ENCODE assay signal across 1 cellular context in the genomic region with DNA sequence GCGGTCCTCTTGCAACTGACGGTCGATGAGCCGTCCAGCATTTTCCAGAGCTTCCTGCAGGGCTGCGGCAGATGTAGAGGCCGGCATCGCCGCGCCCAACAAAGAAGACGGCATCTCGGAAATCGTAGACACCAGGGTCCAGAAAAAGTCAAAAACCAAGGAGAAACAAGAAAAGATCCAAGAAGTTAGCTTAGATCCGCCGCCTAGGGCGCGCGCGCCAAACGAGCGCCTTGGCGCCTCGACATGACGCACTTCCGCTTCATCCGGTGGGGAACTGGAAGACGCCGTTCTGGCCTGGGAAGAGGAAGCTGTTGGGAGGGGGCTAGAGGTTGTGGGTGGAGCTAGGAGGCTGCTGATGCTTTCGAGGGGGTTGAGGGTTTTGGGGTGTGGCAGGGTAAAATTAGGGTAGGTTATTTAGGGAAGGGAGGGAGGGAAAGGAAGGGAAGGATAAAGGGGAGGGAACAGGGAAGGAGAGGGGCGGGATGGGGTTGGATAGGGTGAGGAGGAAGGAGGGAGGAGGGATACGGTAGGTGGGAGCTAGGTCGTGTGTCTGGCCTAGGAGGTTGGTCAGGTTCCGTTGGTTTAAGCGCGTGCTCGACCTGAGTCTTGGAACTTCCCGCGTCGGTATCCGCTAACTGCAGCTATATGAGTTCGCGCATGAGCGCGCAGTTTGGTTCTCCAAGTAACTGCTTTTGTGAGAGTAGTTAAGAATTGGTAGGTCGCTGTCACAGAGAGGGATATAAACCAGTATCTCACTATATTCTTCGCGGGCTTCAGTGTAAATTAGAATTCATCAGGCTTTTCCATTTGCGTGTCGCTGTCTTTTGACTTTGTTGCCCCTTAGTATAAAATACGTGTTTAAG.
A peak's percentile ranks its signal among the peaks of the same experiment; 100 is the strongest.
TF ChIP-seq lines count a peak whose summit lies in the region.

A gene (minus strand): TSS at position 243 of the 863 bp plus-strand sequence. CDS start 129 bp downstream, at position 114.

TF ChIP-seq in HEK293, 187 proteins besides CTCF, POLR2A, EP300 and RAD21 (continued from another document and continues in another):
- TF ChIP-seq KLF8 (tag by site-specific recombination; IDR thresholded peaks at IDR 0.05) (peak; percentile 100), TRIM28 (IDR thresholded peaks at IDR 0.05; ENCODE audit: borderline replicate concordance, low read length) (peak; percentile 93), GFI1B (tag by site-specific recombination; IDR thresholded peaks at IDR 0.05) (no peak), PRDM1 (tag by site-specific recombination; IDR thresholded peaks at IDR 0.05) (0 out of 2 replicates have a peak, but pooled peaks have one; percentile 15), ZNF423 (tag by site-specific recombination; IDR thresholded peaks at IDR 0.05) (no peak), ZNF274 (IDR thresholded peaks at IDR 0.05; ENCODE audit: low read length) (no peak), ZNF274 (tag by site-specific recombination; IDR thresholded peaks at IDR 0.05; ENCODE audit: borderline replicate concordance) (no peak), ZNF146 (tag by site-specific recombination; IDR thresholded peaks at IDR 0.05) (peak; percentile 69), ZNF776 (tag by site-specific recombination; IDR thresholded peaks at IDR 0.05; ENCODE audit: borderline replicate concordance) (peak; percentile 100), ZSCAN30 (tag by site-specific recombination; IDR thresholded peaks at IDR 0.05) (peak; percentile 29; the same call in 1 of the 2 replicates), WT1 (tag by site-specific recombination; IDR thresholded peaks at IDR 0.05) (peak; percentile 95), ZEB2 (tag by site-specific recombination; IDR thresholded peaks at IDR 0.05) (peak; percentile 98), ZNF16 (tag by site-specific recombination; IDR thresholded peaks at IDR 0.05; ENCODE audit: low read depth) (peak; percentile 94), ZBTB8A (tag by site-specific recombination; IDR thresholded peaks at IDR 0.05) (peak; percentile 76; the same call in 1 of the 2 replicates), ZSCAN16 (tag by site-specific recombination; IDR thresholded peaks at IDR 0.05) (0 out of 2 replicates have a peak, but pooled peaks have one; percentile 48), SCRT2 (tag by site-specific recombination; IDR thresholded peaks at IDR 0.05) (no peak), ZNF610 (tag by site-specific recombination; IDR thresholded peaks at IDR 0.05; ENCODE audit: borderline replicate concordance) (peak; percentile 65), KLF16 (tag by site-specific recombination; IDR thresholded peaks at IDR 0.05) (peak; percentile 94), OVOL3 (tag by site-specific recombination; IDR thresholded peaks at IDR 0.05) (peak; percentile 89), SP2 (tag by site-specific recombination; IDR thresholded peaks at IDR 0.05) (peak; percentile 100), ZFP69B (tag by site-specific recombination; IDR thresholded peaks at IDR 0.05) (peak; percentile 81)
- TF ChIP-seq, protein P1, sequence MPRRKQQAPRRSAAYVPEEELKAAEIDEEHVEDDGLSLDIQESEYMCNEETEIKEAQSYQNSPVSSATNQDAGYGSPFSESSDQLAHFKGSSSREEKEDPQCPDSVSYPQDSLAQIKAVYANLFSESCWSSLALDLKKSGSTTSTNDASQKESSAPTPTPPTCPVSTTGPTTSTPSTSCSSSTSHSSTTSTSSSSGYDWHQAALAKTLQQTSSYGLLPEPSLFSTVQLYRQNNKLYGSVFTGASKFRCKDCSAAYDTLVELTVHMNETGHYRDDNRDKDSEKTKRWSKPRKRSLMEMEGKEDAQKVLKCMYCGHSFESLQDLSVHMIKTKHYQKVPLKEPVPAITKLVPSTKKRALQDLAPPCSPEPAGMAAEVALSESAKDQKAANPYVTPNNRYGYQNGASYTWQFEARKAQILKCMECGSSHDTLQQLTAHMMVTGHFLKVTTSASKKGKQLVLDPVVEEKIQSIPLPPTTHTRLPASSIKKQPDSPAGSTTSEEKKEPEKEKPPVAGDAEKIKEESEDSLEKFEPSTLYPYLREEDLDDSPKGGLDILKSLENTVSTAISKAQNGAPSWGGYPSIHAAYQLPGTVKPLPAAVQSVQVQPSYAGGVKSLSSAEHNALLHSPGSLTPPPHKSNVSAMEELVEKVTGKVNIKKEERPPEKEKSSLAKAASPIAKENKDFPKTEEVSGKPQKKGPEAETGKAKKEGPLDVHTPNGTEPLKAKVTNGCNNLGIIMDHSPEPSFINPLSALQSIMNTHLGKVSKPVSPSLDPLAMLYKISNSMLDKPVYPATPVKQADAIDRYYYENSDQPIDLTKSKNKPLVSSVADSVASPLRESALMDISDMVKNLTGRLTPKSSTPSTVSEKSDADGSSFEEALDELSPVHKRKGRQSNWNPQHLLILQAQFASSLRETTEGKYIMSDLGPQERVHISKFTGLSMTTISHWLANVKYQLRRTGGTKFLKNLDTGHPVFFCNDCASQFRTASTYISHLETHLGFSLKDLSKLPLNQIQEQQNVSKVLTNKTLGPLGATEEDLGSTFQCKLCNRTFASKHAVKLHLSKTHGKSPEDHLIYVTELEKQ (tag by site-specific recombination; IDR thresholded peaks at IDR 0.05; ENCODE audit: borderline replicate concordance) = 0 out of 2 replicates have a peak, but pooled peaks have one; percentile 24
- TF ChIP-seq, protein P2, sequence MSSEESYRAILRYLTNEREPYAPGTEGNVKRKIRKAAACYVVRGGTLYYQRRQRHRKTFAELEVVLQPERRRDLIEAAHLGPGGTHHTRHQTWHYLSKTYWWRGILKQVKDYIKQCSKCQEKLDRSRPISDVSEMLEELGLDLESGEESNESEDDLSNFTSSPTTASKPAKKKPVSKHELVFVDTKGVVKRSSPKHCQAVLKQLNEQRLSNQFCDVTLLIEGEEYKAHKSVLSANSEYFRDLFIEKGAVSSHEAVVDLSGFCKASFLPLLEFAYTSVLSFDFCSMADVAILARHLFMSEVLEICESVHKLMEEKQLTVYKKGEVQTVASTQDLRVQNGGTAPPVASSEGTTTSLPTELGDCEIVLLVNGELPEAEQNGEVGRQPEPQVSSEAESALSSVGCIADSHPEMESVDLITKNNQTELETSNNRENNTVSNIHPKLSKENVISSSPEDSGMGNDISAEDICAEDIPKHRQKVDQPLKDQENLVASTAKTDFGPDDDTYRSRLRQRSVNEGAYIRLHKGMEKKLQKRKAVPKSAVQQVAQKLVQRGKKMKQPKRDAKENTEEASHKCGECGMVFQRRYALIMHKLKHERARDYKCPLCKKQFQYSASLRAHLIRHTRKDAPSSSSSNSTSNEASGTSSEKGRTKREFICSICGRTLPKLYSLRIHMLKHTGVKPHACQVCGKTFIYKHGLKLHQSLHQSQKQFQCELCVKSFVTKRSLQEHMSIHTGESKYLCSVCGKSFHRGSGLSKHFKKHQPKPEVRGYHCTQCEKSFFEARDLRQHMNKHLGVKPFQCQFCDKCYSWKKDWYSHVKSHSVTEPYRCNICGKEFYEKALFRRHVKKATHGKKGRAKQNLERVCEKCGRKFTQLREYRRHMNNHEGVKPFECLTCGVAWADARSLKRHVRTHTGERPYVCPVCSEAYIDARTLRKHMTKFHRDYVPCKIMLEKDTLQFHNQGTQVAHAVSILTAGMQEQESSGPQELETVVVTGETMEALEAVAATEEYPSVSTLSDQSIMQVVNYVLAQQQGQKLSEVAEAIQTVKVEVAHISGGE (tag by site-specific recombination; conservative IDR thresholded peaks at IDR 0.05; ENCODE audit: low read depth) = peak; percentile 97
- TF ChIP-seq, protein P3, sequence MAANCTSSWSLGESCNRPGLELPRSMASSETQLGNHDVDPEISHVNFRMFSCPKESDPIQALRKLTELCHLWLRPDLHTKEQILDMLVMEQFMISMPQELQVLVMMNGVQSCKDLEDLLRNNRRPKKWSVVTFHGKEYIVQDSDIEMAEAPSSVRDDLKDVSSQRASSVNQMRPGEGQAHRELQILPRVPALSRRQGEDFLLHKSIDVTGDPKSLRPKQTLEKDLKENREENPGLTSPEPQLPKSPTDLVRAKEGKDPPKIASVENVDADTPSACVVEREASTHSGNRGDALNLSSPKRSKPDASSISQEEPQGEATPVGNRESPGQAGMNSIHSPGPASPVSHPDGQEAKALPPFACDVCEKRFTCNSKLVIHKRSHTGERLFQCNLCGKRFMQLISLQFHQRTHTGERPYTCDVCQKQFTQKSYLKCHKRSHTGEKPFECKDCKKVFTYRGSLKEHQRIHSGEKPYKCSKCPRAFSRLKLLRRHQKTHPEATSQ (tag by site-specific recombination; IDR thresholded peaks at IDR 0.05) = peak; percentile 87; the same call in 1 of the 2 replicates
- TF ChIP-seq, protein P4, sequence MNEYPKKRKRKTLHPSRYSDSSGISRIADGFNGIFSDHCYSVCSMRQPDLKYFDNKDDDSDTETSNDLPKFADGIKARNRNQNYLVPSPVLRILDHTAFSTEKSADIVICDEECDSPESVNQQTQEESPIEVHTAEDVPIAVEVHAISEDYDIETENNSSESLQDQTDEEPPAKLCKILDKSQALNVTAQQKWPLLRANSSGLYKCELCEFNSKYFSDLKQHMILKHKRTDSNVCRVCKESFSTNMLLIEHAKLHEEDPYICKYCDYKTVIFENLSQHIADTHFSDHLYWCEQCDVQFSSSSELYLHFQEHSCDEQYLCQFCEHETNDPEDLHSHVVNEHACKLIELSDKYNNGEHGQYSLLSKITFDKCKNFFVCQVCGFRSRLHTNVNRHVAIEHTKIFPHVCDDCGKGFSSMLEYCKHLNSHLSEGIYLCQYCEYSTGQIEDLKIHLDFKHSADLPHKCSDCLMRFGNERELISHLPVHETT (tag by site-specific recombination; IDR thresholded peaks at IDR 0.05) = peak; percentile 97
- TF ChIP-seq, protein P5, sequence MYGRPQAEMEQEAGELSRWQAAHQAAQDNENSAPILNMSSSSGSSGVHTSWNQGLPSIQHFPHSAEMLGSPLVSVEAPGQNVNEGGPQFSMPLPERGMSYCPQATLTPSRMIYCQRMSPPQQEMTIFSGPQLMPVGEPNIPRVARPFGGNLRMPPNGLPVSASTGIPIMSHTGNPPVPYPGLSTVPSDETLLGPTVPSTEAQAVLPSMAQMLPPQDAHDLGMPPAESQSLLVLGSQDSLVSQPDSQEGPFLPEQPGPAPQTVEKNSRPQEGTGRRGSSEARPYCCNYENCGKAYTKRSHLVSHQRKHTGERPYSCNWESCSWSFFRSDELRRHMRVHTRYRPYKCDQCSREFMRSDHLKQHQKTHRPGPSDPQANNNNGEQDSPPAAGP (tag by site-specific recombination; IDR thresholded peaks at IDR 0.05) = peak; percentile 34; the same call in 1 of the 2 replicates
- TF ChIP-seq, protein P6, sequence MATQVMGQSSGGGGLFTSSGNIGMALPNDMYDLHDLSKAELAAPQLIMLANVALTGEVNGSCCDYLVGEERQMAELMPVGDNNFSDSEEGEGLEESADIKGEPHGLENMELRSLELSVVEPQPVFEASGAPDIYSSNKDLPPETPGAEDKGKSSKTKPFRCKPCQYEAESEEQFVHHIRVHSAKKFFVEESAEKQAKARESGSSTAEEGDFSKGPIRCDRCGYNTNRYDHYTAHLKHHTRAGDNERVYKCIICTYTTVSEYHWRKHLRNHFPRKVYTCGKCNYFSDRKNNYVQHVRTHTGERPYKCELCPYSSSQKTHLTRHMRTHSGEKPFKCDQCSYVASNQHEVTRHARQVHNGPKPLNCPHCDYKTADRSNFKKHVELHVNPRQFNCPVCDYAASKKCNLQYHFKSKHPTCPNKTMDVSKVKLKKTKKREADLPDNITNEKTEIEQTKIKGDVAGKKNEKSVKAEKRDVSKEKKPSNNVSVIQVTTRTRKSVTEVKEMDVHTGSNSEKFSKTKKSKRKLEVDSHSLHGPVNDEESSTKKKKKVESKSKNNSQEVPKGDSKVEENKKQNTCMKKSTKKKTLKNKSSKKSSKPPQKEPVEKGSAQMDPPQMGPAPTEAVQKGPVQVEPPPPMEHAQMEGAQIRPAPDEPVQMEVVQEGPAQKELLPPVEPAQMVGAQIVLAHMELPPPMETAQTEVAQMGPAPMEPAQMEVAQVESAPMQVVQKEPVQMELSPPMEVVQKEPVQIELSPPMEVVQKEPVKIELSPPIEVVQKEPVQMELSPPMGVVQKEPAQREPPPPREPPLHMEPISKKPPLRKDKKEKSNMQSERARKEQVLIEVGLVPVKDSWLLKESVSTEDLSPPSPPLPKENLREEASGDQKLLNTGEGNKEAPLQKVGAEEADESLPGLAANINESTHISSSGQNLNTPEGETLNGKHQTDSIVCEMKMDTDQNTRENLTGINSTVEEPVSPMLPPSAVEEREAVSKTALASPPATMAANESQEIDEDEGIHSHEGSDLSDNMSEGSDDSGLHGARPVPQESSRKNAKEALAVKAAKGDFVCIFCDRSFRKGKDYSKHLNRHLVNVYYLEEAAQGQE (tag by site-specific recombination; IDR thresholded peaks at IDR 0.05) = peak; percentile 43
- TF ChIP-seq, protein P7, sequence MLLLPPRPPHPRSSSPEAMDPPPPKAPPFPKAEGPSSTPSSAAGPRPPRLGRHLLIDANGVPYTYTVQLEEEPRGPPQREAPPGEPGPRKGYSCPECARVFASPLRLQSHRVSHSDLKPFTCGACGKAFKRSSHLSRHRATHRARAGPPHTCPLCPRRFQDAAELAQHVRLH (tag by site-specific recombination; IDR thresholded peaks at IDR 0.05) = peak; percentile 100
- TF ChIP-seq, protein P8, sequence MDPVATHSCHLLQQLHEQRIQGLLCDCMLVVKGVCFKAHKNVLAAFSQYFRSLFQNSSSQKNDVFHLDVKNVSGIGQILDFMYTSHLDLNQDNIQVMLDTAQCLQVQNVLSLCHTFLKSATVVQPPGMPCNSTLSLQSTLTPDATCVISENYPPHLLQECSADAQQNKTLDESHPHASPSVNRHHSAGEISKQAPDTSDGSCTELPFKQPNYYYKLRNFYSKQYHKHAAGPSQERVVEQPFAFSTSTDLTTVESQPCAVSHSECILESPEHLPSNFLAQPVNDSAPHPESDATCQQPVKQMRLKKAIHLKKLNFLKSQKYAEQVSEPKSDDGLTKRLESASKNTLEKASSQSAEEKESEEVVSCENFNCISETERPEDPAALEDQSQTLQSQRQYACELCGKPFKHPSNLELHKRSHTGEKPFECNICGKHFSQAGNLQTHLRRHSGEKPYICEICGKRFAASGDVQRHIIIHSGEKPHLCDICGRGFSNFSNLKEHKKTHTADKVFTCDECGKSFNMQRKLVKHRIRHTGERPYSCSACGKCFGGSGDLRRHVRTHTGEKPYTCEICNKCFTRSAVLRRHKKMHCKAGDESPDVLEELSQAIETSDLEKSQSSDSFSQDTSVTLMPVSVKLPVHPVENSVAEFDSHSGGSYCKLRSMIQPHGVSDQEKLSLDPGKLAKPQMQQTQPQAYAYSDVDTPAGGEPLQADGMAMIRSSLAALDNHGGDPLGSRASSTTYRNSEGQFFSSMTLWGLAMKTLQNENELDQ (tag by site-specific recombination; IDR thresholded peaks at IDR 0.05; ENCODE audit: low read depth) = no peak
- TF ChIP-seq, protein P9, sequence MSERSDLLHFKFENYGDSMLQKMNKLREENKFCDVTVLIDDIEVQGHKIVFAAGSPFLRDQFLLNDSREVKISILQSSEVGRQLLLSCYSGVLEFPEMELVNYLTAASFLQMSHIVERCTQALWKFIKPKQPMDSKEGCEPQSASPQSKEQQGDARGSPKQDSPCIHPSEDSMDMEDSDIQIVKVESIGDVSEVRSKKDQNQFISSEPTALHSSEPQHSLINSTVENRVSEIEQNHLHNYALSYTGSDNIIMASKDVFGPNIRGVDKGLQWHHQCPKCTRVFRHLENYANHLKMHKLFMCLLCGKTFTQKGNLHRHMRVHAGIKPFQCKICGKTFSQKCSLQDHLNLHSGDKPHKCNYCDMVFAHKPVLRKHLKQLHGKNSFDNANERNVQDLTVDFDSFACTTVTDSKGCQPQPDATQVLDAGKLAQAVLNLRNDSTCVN (tag by site-specific recombination; optimal IDR thresholded peaks at IDR 0.05) = peak; percentile 96
